8 cellular contexts compared by ENCODE assay signal in the genomic region with DNA sequence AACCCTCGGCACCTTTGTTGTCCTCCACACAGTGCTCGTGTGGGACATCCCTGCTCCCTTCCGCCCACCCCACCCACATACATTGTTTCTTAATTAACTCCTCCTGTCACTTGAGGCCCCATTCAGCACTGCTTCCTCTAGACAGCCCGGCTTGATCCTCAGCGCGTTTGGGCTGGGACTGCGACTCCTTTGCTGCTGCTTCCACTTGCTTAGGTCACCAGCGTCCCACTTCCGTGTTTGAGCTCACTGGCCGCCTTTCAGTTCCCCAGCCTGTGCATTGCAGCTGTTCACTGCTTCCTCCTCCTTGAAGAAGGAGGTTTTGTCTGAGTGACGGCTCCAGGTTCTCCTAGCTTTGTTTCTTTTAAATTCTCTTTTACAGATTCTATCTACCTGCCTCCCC. TPM values are rescaled to one million over a fixed set of nuclear protein-coding genes. Genes with fewer than 3 reads are reported as not detected.
DNase-seq lines count a peak whose midpoint lies in the region; ATAC-seq and TF ChIP-seq lines count a peak whose summit lies in the region.

No MANE protein-coding gene starts in this region.

- peak overlapping the region; percentile 23; the same call in 1 of the 2 replicates for H3K27ac Mint-ChIP-seq in WTC11
- peak overlapping the region; percentile 89 to 98 (median 95) for H3K27ac Mint-ChIP-seq in naive B cell
- H3K27ac Mint-ChIP-seq in stimulated activated naive B cell treated with anti-CD40 and anti-IgM and Interleukin-4, amounts not matched to agents 10 μg/mL and 1 μg/mL and 100 μg/mL, for 72 hours: peak overlapping the region; percentile 94

- CTCF ChIA-PET in WTC11 (lab: Charles Lee): no interaction called here

- H3K4me3 Mint-ChIP-seq in WTC11: no peak overlapping the region
- peak overlapping the region; percentile 53 to 92 (median 82) for H3K4me3 Mint-ChIP-seq in naive B cell
- peak overlapping the region; percentile 64 to 69 for H3K4me3 Mint-ChIP-seq in stimulated activated naive B cell treated with anti-CD40 and anti-IgM and Interleukin-4, amounts not matched to agents 10 μg/mL and 1 μg/mL and 100 μg/mL, for 72 hours

- no peaks in the 10 kb centered on the region for H3K9me3 Mint-ChIP-seq in WTC11
- H3K9me3 Mint-ChIP-seq in naive B cell: no peaks in the 10 kb centered on the region
- H3K9me3 Mint-ChIP-seq in stimulated activated naive B cell treated with anti-CD40 and anti-IgM and Interleukin-4, amounts not matched to agents 10 μg/mL and 1 μg/mL and 100 μg/mL, for 72 hours: no peaks in the 10 kb centered on the region

- DNase-seq in WTC11 (ENCODE audit: low spot score) (no peak), choroid plexus epithelial cell (ENCODE audit: low read depth) (peak; percentile 55), naive B cell (peak; percentile 83), NCI-H446 (lab: John Stamatoyannopoulos, UW) (no peak), foreskin keratinocyte (no peak)
- peak; percentile 86 for DNase-seq in stimulated activated naive B cell treated with anti-CD40 and anti-IgM and Interleukin-4, amounts not matched to agents 10 μg/mL and 1 μg/mL and 100 μg/mL, for 72 hours

- no peak overlapping the region for H3K4me3 ChIP-seq in choroid plexus epithelial cell (ENCODE audit: low read depth, low read length)

- ATAC-seq in GM18907 (IDR thresholded peaks at IDR 0.05; ENCODE audit: unreplicated experiment) (peak; percentile 68), HG03108 (IDR thresholded peaks at IDR 0.05; ENCODE audit: unreplicated experiment) (peak; percentile 46), WTC11 (no peak), naive B cell (ENCODE audit: low read depth in 2 of 2) (peak; percentile 94 to 95), foreskin keratinocyte (no peak)
- peak; percentile 88 to 92 for ATAC-seq in stimulated activated naive B cell treated with anti-CD40 and anti-IgM and Interleukin-4, amounts not matched to agents 10 μg/mL and 1 μg/mL and 100 μg/mL, for 72 hours (replicated peaks)

- peaks cover 74% of the 10 kb centered on the region for H3K4me1 Mint-ChIP-seq in WTC11
- peaks cover 64 to 87% (median 84%) of the 10 kb centered on the region in 3 donors for H3K4me1 Mint-ChIP-seq in naive B cell
- H3K4me1 Mint-ChIP-seq in stimulated activated naive B cell treated with anti-CD40 and anti-IgM and Interleukin-4, amounts not matched to agents 10 μg/mL and 1 μg/mL and 100 μg/mL, for 72 hours: peaks cover 69 to 86% of the 10 kb centered on the region in 2 donors

- POLR2A ChIA-PET in WTC11 (lab: Charles Lee): interaction anchor here (0.6 to 1.1 kb wide), 3 partner anchors 10 to 49 kb away, joined by 3 read pairs; a partner anchor contains a TSS

- H3K27ac ChIP-seq in foreskin keratinocyte: no peak overlapping the region

- no peaks in the 10 kb centered on the region for H3K4me1 ChIP-seq in foreskin keratinocyte

- H3K27me3 Mint-ChIP-seq in WTC11 (ENCODE audit: low read depth) (no peaks in the 10 kb centered on the region), naive B cell (no peaks in the 10 kb centered on the region)
- H3K27me3 Mint-ChIP-seq in stimulated activated naive B cell treated with anti-CD40 and anti-IgM and Interleukin-4, amounts not matched to agents 10 μg/mL and 1 μg/mL and 100 μg/mL, for 72 hours: no peaks in the 10 kb centered on the region

- peaks cover 4% of the 10 kb centered on the region for H3K36me3 Mint-ChIP-seq in WTC11
- peaks cover 0 to 2% of the 10 kb centered on the region in 2 donors for H3K36me3 Mint-ChIP-seq in naive B cell
- H3K36me3 Mint-ChIP-seq in stimulated activated naive B cell treated with anti-CD40 and anti-IgM and Interleukin-4, amounts not matched to agents 10 μg/mL and 1 μg/mL and 100 μg/mL, for 72 hours: peaks cover 18 to 34% of the 10 kb centered on the region in 2 donors

- TF ChIP-seq CTCF in WTC11 (IDR thresholded peaks at IDR 0.05) (no peak), choroid plexus epithelial cell (conservative IDR thresholded peaks at IDR 0.05; ENCODE audit: low read depth, low read length) (no peak), foreskin keratinocyte (conservative IDR thresholded peaks at IDR 0.05) (no peak)

- no peaks in the 10 kb centered on the region for H3K27me3 ChIP-seq in foreskin keratinocyte

TF ChIP-seq in WTC11, 78 proteins besides CTCF, POLR2A, EP300 and RAD21:
- no peak for TF ChIP-seq JAZF1 (CRISPR knock-in tag; IDR thresholded peaks at IDR 0.05)
- TF ChIP-seq, protein P1, sequence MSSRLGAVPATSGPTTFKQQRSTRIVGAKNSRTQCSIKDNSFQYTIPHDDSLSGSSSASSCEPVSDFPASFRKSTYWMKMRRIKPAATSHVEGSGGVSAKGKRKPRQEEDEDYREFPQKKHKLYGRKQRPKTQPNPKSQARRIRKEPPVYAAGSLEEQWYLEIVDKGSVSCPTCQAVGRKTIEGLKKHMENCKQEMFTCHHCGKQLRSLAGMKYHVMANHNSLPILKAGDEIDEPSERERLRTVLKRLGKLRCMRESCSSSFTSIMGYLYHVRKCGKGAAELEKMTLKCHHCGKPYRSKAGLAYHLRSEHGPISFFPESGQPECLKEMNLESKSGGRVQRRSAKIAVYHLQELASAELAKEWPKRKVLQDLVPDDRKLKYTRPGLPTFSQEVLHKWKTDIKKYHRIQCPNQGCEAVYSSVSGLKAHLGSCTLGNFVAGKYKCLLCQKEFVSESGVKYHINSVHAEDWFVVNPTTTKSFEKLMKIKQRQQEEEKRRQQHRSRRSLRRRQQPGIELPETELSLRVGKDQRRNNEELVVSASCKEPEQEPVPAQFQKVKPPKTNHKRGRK (CRISPR knock-in tag; IDR thresholded peaks at IDR 0.05; ENCODE audit: borderline replicate concordance): no peak
- TF ChIP-seq, protein P2, sequence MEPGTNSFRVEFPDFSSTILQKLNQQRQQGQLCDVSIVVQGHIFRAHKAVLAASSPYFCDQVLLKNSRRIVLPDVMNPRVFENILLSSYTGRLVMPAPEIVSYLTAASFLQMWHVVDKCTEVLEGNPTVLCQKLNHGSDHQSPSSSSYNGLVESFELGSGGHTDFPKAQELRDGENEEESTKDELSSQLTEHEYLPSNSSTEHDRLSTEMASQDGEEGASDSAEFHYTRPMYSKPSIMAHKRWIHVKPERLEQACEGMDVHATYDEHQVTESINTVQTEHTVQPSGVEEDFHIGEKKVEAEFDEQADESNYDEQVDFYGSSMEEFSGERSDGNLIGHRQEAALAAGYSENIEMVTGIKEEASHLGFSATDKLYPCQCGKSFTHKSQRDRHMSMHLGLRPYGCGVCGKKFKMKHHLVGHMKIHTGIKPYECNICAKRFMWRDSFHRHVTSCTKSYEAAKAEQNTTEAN (CRISPR knock-in tag; IDR thresholded peaks at IDR 0.05): no peak
- TF ChIP-seq FOXP1 (CRISPR knock-in tag; IDR thresholded peaks at IDR 0.05; ENCODE audit: borderline replicate concordance): no peak
- no peak for TF ChIP-seq FOXK1 (CRISPR knock-in tag; IDR thresholded peaks at IDR 0.05)
- TF ChIP-seq CBFB (CRISPR knock-in tag; IDR thresholded peaks at IDR 0.05; ENCODE audit: low read depth): no peak
- TF ChIP-seq, protein P3, sequence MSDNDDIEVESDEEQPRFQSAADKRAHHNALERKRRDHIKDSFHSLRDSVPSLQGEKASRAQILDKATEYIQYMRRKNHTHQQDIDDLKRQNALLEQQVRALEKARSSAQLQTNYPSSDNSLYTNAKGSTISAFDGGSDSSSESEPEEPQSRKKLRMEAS (CRISPR knock-in tag; IDR thresholded peaks at IDR 0.05): no peak
- no peak for TF ChIP-seq ETV6 (CRISPR knock-in tag; IDR thresholded peaks at IDR 0.05)
- TF ChIP-seq ZNF232 (CRISPR knock-in tag; IDR thresholded peaks at IDR 0.05): no peak
- TF ChIP-seq, protein P4, sequence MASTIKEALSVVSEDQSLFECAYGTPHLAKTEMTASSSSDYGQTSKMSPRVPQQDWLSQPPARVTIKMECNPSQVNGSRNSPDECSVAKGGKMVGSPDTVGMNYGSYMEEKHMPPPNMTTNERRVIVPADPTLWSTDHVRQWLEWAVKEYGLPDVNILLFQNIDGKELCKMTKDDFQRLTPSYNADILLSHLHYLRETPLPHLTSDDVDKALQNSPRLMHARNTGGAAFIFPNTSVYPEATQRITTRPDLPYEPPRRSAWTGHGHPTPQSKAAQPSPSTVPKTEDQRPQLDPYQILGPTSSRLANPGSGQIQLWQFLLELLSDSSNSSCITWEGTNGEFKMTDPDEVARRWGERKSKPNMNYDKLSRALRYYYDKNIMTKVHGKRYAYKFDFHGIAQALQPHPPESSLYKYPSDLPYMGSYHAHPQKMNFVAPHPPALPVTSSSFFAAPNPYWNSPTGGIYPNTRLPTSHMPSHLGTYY (CRISPR knock-in tag; IDR thresholded peaks at IDR 0.05): no peak
- TF ChIP-seq, protein P5, sequence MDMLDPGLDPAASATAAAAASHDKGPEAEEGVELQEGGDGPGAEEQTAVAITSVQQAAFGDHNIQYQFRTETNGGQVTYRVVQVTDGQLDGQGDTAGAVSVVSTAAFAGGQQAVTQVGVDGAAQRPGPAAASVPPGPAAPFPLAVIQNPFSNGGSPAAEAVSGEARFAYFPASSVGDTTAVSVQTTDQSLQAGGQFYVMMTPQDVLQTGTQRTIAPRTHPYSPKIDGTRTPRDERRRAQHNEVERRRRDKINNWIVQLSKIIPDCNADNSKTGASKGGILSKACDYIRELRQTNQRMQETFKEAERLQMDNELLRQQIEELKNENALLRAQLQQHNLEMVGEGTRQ (CRISPR knock-in tag; IDR thresholded peaks at IDR 0.05): no peak
TF ChIP-seq in WTC11: peak in this region for 0.

RNA-seq across cellular contexts. Expression of a gene that starts 16.1 kb away (rescaled TPM):
- total RNA-seq in WTC11 (2021) (77.8 to 87.3 TPM (median 82.5 TPM) in 3 replicates), foreskin keratinocyte (45.0 and 45.7 TPM in 2 replicates)
- polyA plus RNA-seq in naive B cell (ENCODE audit: low read depth in 6 of 6) (10 to 100 TPM; 48.9 to 87.9 (median 64.8) TPM), foreskin keratinocyte (26.0 and 30.1 TPM in 2 replicates)

RNA-seq across cellular contexts. Expression of a gene that starts 51.5 kb away (rescaled TPM):
- total RNA-seq in WTC11 (2021) (24.4 to 28.1 TPM (median 24.6 TPM) in 3 replicates), foreskin keratinocyte (13.4 and 13.5 TPM in 2 replicates)
- polyA plus RNA-seq in naive B cell (ENCODE audit: low read depth in 6 of 6) (1 to 10 TPM; 1.5 to 5.9 (median 2.2) TPM), foreskin keratinocyte (4.9 and 5.6 TPM in 2 replicates)

Comparison
In these comparisons a context has a peak if more than half of its experiments do, and no peak if none do; other contexts are left out.
1. ATAC-seq: peak in GM18907 (single experiment), HG03108 (single experiment), naive B cell (2 of 2) and stimulated activated naive B cell treated with anti-CD40 and anti-IgM and Interleukin-4, amounts not matched to agents 10 μg/mL and 1 μg/mL and 100 μg/mL, for 72 hours (2 of 2); none in WTC11 (single experiment) and foreskin keratinocyte (single experiment).
2. DNase-seq: peak in choroid plexus epithelial cell (single experiment), naive B cell (single experiment) and stimulated activated naive B cell treated with anti-CD40 and anti-IgM and Interleukin-4, amounts not matched to agents 10 μg/mL and 1 μg/mL and 100 μg/mL, for 72 hours (single experiment); none in WTC11 (single experiment), NCI-H446 (0 of 2) and foreskin keratinocyte (0 of 2).
3. H3K27ac Mint-ChIP-seq: peak in every context shown above with its lines; median percentile 95 in naive B cell; 94 in stimulated activated naive B cell treated with anti-CD40 and anti-IgM and Interleukin-4, amounts not matched to agents 10 μg/mL and 1 μg/mL and 100 μg/mL, for 72 hours; 23 in WTC11.